9 cellular contexts compared by ENCODE assay signal in the genomic region with DNA sequence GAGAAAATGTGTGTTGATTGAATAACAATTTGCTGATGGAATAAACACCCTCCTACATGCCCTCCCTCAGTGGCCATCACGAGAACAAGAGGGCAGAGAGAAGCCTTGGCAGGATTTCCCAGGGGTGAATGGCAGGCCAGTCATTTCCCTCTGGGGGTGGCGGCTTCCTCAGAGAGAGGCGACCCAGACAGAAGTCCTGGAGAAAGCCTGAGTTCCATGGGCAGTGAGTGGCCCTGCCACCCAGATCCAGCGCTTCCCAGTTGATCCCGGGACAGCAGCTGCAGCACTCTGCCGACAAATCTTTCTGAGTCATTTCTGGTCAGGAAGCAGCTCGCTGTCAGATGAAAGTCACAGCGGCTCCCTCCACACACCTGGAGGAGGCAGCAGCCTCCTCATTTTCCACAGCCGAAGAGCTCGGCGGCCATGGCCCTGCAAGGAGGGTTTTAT.
DNase-seq lines count a peak whose midpoint lies in the region; TF ChIP-seq lines count a peak whose summit lies in the region.
"Had no signal": no experiment of that assay in that cellular context is flagged by ENCODE, and none has a peak within 500 bp of the region (broad histone marks: within the 10 kb centered on the region; RNA-seq: fewer than 3 reads in every experiment).

No MANE protein-coding gene starts in this region.

- no peaks in the 10 kb centered on the region for H3K36me3 Mint-ChIP-seq in activated naive CD4-positive, alpha-beta T cell treated with anti-CD3 and anti-CD28 coated beads, Interleukin-2, amount 50 U/mL, for 24 hours
- H3K36me3 Mint-ChIP-seq: CD8-positive, alpha-beta T cell had no signal

- H3K36me3 ChIP-seq in adrenal gland (replicated peaks in 1 of 2) (no peaks in the 10 kb centered on the region), tibial artery (no peaks in the 10 kb centered on the region)

- H3K27me3 Mint-ChIP-seq in activated naive CD4-positive, alpha-beta T cell treated with anti-CD3 and anti-CD28 coated beads, Interleukin-2, amount 50 U/mL, for 24 hours, result no peaks in the 10 kb centered on the region

- no peaks in the 10 kb centered on the region for H3K9me3 Mint-ChIP-seq in activated naive CD4-positive, alpha-beta T cell treated with anti-CD3 and anti-CD28 coated beads, Interleukin-2, amount 50 U/mL, for 24 hours
- H3K9me3 Mint-ChIP-seq: CD8-positive, alpha-beta T cell had no signal

- WGBS in adrenal gland, 4 donors, result 6 to 27% (median 10%) methylated on average over 6 to 11 of the region's 11 CpGs

- TF ChIP-seq POLR2A in adrenal gland (IDR thresholded peaks at IDR 0.05), result peak in 1 of 2 donors; percentile 33

- no peak overlapping the region for H3K4me3 ChIP-seq in adrenal gland
- no peak overlapping the region for H3K4me3 ChIP-seq in tibial artery

- DNase-seq in activated naive CD4-positive, alpha-beta T cell (lab: John Stamatoyannopoulos, UW), result no peak
- peak; percentile 51 to 89 (median 74) for DNase-seq in adrenal gland
- peak in 1 of 2 donors; percentile 84 for DNase-seq in tibial artery
- no peak for DNase-seq in NCI-H774 (lab: John Stamatoyannopoulos, UW)
- DNase-seq in DMS 273 (lab: John Stamatoyannopoulos, UW; ENCODE audit: unreplicated experiment), result no peak
- DNase-seq in activated effector memory CD4-positive, alpha-beta T cell treated with Interleukin-2 at 50 U/mL for 16 hours, result no peak
- DNase-seq: CD8-positive, alpha-beta T cell had no signal

- peaks cover 35% of the 10 kb centered on the region for H3K4me1 Mint-ChIP-seq in activated naive CD4-positive, alpha-beta T cell treated with anti-CD3 and anti-CD28 coated beads, Interleukin-2, amount 50 U/mL, for 24 hours

- TF ChIP-seq CTCF in adrenal gland (IDR thresholded peaks at IDR 0.05) (no peak), tibial artery (IDR thresholded peaks at IDR 0.05) (no peak)

- H3K9me3 ChIP-seq in adrenal gland (replicated peaks in 1 of 3) (peaks cover 0 to 4% (median 0%) of the 10 kb centered on the region in 3 donors), tibial artery (peaks cover 0 to 4% (median 0%) of the 10 kb centered on the region in 3 donors)

- H3K27ac ChIP-seq in adrenal gland, result peak overlapping the region; percentile 3 to 79 (median 66)
- peak overlapping the region; percentile 22 for H3K27ac ChIP-seq in layer of hippocampus (ENCODE audit: low read depth, low read length)
- H3K27ac ChIP-seq in tibial artery, result peak overlapping the region; percentile 35 to 38

- H3K27me3 ChIP-seq in adrenal gland (no peaks in the 10 kb centered on the region), layer of hippocampus (ENCODE audit: control insufficient read depth, insufficient read depth, low read length) (no peaks in the 10 kb centered on the region), tibial artery (no peaks in the 10 kb centered on the region)

- H3K27ac Mint-ChIP-seq in activated naive CD4-positive, alpha-beta T cell treated with anti-CD3 and anti-CD28 coated beads, Interleukin-2, amount 50 U/mL, for 24 hours, result no peak overlapping the region
- H3K27ac Mint-ChIP-seq: CD8-positive, alpha-beta T cell had no signal

- H3K4me3 Mint-ChIP-seq in activated naive CD4-positive, alpha-beta T cell treated with anti-CD3 and anti-CD28 coated beads, Interleukin-2, amount 50 U/mL, for 24 hours, result peak overlapping the region; percentile 26
- H3K4me3 Mint-ChIP-seq: CD8-positive, alpha-beta T cell had no signal

- H3K4me1 ChIP-seq in adrenal gland (replicated peaks in 1 of 2) (peaks cover 14 to 42% of the 10 kb centered on the region in 2 donors), tibial artery (peaks cover 0 to 21% (median 8%) of the 10 kb centered on the region in 4 donors)

- intact Hi-C loops in adrenal gland (cut with DNase I), result loop anchor here in 1 of 2 donors (10.0 kb wide), 1 partner anchor 56 kb away; no protein-coding TSS in a partner anchor
- intact Hi-C loops in tibial artery (cut with DNase I; ENCODE audit: low total_unique reads), result no loop called here

Comparison
In these comparisons a context has a peak if more than half of its experiments do, and no peak if none do; other contexts are left out.
1. DNase-seq: peak in adrenal gland (7 of 7); none in activated naive CD4-positive, alpha-beta T cell (0 of 4), NCI-H774 (single experiment), DMS 273 (single experiment) and activated effector memory CD4-positive, alpha-beta T cell treated with Interleukin-2 at 50 U/mL for 16 hours (single experiment).
2. Peak in every context shown above with its lines, with median percentiles within 50 percentile points of each other: H3K27ac ChIP-seq.